In genomic region chr13:59601993-59602392, GRCh38 we compare ENCODE assay signal across 25 cellular contexts.
"Had no signal": no experiment of that assay in that cellular context is flagged by ENCODE, and none has a peak within 500 bp of the region (broad histone marks: within the 10 kb centered on the region; RNA-seq: fewer than 3 reads in every experiment).

No MANE protein-coding gene starts in this region.

- FAIRE-seq: kidney, pancreas had no signal

- ATAC-seq: gastroesophageal sphincter; left cardiac atrium; lower lobe of right lung; natural killer cell treated with Interleukin-12 subunit alpha and Interleukin-12 subunit beta and Interleukin-15 and Interleukin-18, amount 100 ng/mL, for 72 hours; pancreas; right cardiac atrium; stimulated activated naive CD8-positive, alpha-beta T cell treated with anti-CD3 and anti-CD28 coated beads, Interleukin-15, Interleukin-2, amounts not matched to agents 100 U/mL and 50 U/mL, for 24 hours had no signal

- H3K27me3 Mint-ChIP-seq: progenitor cell of endocrine pancreas had no signal

- H3K4me1 Mint-ChIP-seq: neural progenitor cell had no signal

- H2AFZ ChIP-seq: neural progenitor cell had no signal

- H3K4me3 Mint-ChIP-seq: natural killer cell treated with Interleukin-12 subunit alpha and Interleukin-12 subunit beta and Interleukin-15 and Interleukin-18, amount 100 ng/mL, for 72 hours; neural progenitor cell had no signal

- H3K9me3 ChIP-seq: pancreas, thyroid gland, uterus had no signal

- H3K4me1 ChIP-seq: esophagus muscularis mucosa, gastroesophageal sphincter, left ventricle myocardium inferior, lower lobe of right lung, neural progenitor cell, suprapubic skin, thyroid gland, upper lobe of left lung, uterus had no signal

- H3K4me3 ChIP-seq: dorsolateral prefrontal cortex, esophagus muscularis mucosa, gastroesophageal sphincter, left ventricle myocardium inferior, lower lobe of right lung, neural progenitor cell, pancreas, smooth muscle cell, suprapubic skin, thyroid gland, upper lobe of left lung, uterus had no signal

- H3K27ac Mint-ChIP-seq: natural killer cell treated with Interleukin-12 subunit alpha and Interleukin-12 subunit beta and Interleukin-15 and Interleukin-18, amount 100 ng/mL, for 72 hours; neural progenitor cell; progenitor cell of endocrine pancreas had no signal

- H3K27me3 ChIP-seq: dorsolateral prefrontal cortex, esophagus muscularis mucosa, gastroesophageal sphincter, neural progenitor cell, suprapubic skin, thyroid gland, upper lobe of left lung, uterus had no signal

- H3K36me3 Mint-ChIP-seq: neural progenitor cell had no signal

- H3K4me2 ChIP-seq: neural progenitor cell, smooth muscle cell had no signal

- H3K36me3 ChIP-seq: esophagus muscularis mucosa, gastroesophageal sphincter, left ventricle myocardium inferior, lower lobe of right lung, pancreas, suprapubic skin, thyroid gland, upper lobe of left lung, uterus had no signal

- DNase-seq: cortex of kidney; dorsolateral prefrontal cortex; effector CD8-positive, alpha-beta T cell; glutamatergic neuron; kidney; left cardiac atrium; left ventricle myocardium inferior; lower lobe of right lung; mesenchymal stem cell; midbrain; nucleus accumbens; pancreas; right cardiac atrium; stimulated activated CD4-positive, alpha-beta T cell treated with anti-CD3 and anti-CD28 coated beads, Interleukin-2, amount 100 ng/mL, for 48 hours; stimulated activated naive CD8-positive, alpha-beta T cell treated with anti-CD3 and anti-CD28 coated beads, Interleukin-15, Interleukin-2, amounts not matched to agents 100 U/mL and 50 U/mL, for 24 hours; thyroid gland; upper lobe of left lung; uterus had no signal

- H3K27ac ChIP-seq: dorsolateral prefrontal cortex, esophagus muscularis mucosa, gastroesophageal sphincter, left ventricle myocardium inferior, lower lobe of right lung, neural progenitor cell, pancreas, suprapubic skin, thyroid gland, upper lobe of left lung, uterus had no signal
